1 cellular context compared by ENCODE assay signal in genomic region chr3:156552973-156553372, GRCh38.
TF ChIP-seq lines count a peak whose summit lies in the region.

No MANE protein-coding gene starts in this region.

TF ChIP-seq in GM12878, 131 proteins besides CTCF, POLR2A, EP300 and RAD21 (continued from another document):
- TF ChIP-seq RELB (IDR thresholded peaks at IDR 0.05; ENCODE audit: low read depth): no peak
- no peak for TF ChIP-seq PKNOX1 (IDR thresholded peaks at IDR 0.05)
- TF ChIP-seq CHD2 (IDR thresholded peaks at IDR 0.05; ENCODE audit: borderline replicate concordance, low read depth, low read length): no peak
- TF ChIP-seq JUNB (IDR thresholded peaks at IDR 0.05): no peak
- TF ChIP-seq DPF2 (IDR thresholded peaks at IDR 0.05): no peak
- no peak for TF ChIP-seq CHD1 (IDR thresholded peaks at IDR 0.05; ENCODE audit: low read depth, low read length)
- TF ChIP-seq ZSCAN29 (IDR thresholded peaks at IDR 0.05): no peak
- TF ChIP-seq TCF3 (IDR thresholded peaks at IDR 0.05; ENCODE audit: borderline replicate concordance, insufficient read depth, low read depth, low read length): no peak
- TF ChIP-seq JUND (IDR thresholded peaks at IDR 0.05; ENCODE audit: low read depth, low read length): no peak
- TF ChIP-seq NR2C1 (IDR thresholded peaks at IDR 0.05): no peak
- TF ChIP-seq PAX5 (IDR thresholded peaks at IDR 0.05; ENCODE audit: borderline replicate concordance, low read depth, low read length): no peak
- TF ChIP-seq MXI1 (IDR thresholded peaks at IDR 0.05; ENCODE audit: low read depth, low read length): no peak
- no peak for TF ChIP-seq CBFB (IDR thresholded peaks at IDR 0.05; ENCODE audit: low read depth)
- TF ChIP-seq IRF5 (IDR thresholded peaks at IDR 0.05; ENCODE audit: borderline replicate concordance): no peak
- TF ChIP-seq TAF1 (IDR thresholded peaks at IDR 0.05; ENCODE audit: borderline replicate concordance, low read depth, low read length): no peak
- no peak for TF ChIP-seq EZH2 (IDR thresholded peaks at IDR 0.05; ENCODE audit: borderline replicate concordance, control insufficient read depth, low read depth, low read length)
